Comparison of ENCODE assay signal across 27 cellular contexts in genomic region chr18:48440924-48441323, GRCh38. TPM values are rescaled to one million over a fixed set of nuclear protein-coding genes. Genes with fewer than 3 reads are reported as not detected.
A peak's percentile ranks its signal among the peaks of the same experiment; 100 is the strongest.
DNase-seq lines count a peak whose midpoint lies in the region; ATAC-seq and TF ChIP-seq lines count a peak whose summit lies in the region.
"Had no signal": no experiment of that assay in that cellular context is flagged by ENCODE, and none has a peak within 500 bp of the region (broad histone marks: within the 10 kb centered on the region; RNA-seq: fewer than 3 reads in every experiment).

No MANE protein-coding gene starts in this region.

- H3K27ac ChIP-seq in ACC112 (ENCODE audit: low read depth, low read length) (no peak overlapping the region), esophagus muscularis mucosa (replicated peaks in 1 of 4) (peak overlapping the region; percentile 50 to 71 (median 57)), subcutaneous abdominal adipose tissue (ENCODE audit: low read depth, low read length) (peak overlapping the region; percentile 83)

- TF ChIP-seq POLR2A in esophagus muscularis mucosa (IDR thresholded peaks at IDR 0.05; ENCODE audit: low read depth) = no peak

- 78% methylated on average over 9 of the region's 9 CpGs for WGBS in esophagus muscularis mucosa

- H3K27me3 ChIP-seq in ACC112 (ENCODE audit: insufficient read depth, low read length) (peaks cover 72% of the 10 kb centered on the region), esophagus muscularis mucosa (no peaks in the 10 kb centered on the region), subcutaneous abdominal adipose tissue (ENCODE audit: control insufficient read depth in 5 of 5, insufficient read depth in 4 of 5, low read length in 5 of 5) (no peaks in the 10 kb centered on the region), H7 (ENCODE audit: control insufficient read depth, insufficient read depth, low read length) (no peaks in the 10 kb centered on the region)

- no peaks in the 10 kb centered on the region for H3K9me3 ChIP-seq in esophagus muscularis mucosa
- no peaks in the 10 kb centered on the region for H3K9me3 ChIP-seq in subcutaneous abdominal adipose tissue (ENCODE audit: control insufficient read depth in 5 of 5, low read length in 5 of 5)
- H3K9me3 ChIP-seq: mucosa of descending colon had no signal

- ATAC-seq in GM21367 (IDR thresholded peaks at IDR 0.05; ENCODE audit: unreplicated experiment) = no peak
- ATAC-seq: activated T-helper 17 cell treated with anti-CD3 and anti-CD28 coated beads, Interleukin-2, amount 50 U/mL, for 72 hours; GM12878; HCT116; mucosa of descending colon; stimulated activated naive CD8-positive, alpha-beta T cell treated with anti-CD3 and anti-CD28 coated beads, Interleukin-15, amount 100 ng/mL, for 72 hours had no signal

- no peaks in the 10 kb centered on the region for H3K36me3 ChIP-seq in ACC112 (ENCODE audit: insufficient read depth, low read length)
- H3K36me3 ChIP-seq in esophagus muscularis mucosa = no peaks in the 10 kb centered on the region
- no peaks in the 10 kb centered on the region for H3K36me3 ChIP-seq in subcutaneous abdominal adipose tissue (ENCODE audit: control insufficient read depth in 5 of 5, insufficient read depth in 5 of 5, low read length in 5 of 5)
- H3K36me3 ChIP-seq in H7 (replicated peaks; ENCODE audit: control insufficient read depth, insufficient read depth, low read length) = no peaks in the 10 kb centered on the region

- no peak overlapping the region for H2AFZ ChIP-seq in ACC112 (ENCODE audit: low read length, unreplicated experiment)

- H3K9me3 Mint-ChIP-seq in nephron = no peaks in the 10 kb centered on the region
- H3K9me3 Mint-ChIP-seq: activated naive CD4-positive, alpha-beta T cell treated with anti-CD3 and anti-CD28 coated beads, Interleukin-2, amount 50 U/mL, for 24 hours; activated T-helper 17 cell treated with anti-CD3 and anti-CD28 coated beads, Interleukin-2, amount 50 U/mL, for 72 hours; CD4-positive, alpha-beta memory T cell; central memory CD8-positive, alpha-beta T cell; neural crest cell; stimulated activated naive CD8-positive, alpha-beta T cell treated with anti-CD3 and anti-CD28 coated beads, Interleukin-15, amount 100 ng/mL, for 72 hours had no signal

- TF ChIP-seq EP300 in esophagus muscularis mucosa (IDR thresholded peaks at IDR 0.05) = no peak

- peaks cover 24% of the 10 kb centered on the region for H3K4me1 Mint-ChIP-seq in nephron
- H3K4me1 Mint-ChIP-seq: activated T-helper 17 cell treated with anti-CD3 and anti-CD28 coated beads, Interleukin-2, amount 50 U/mL, for 72 hours; central memory CD8-positive, alpha-beta T cell; stimulated activated naive CD8-positive, alpha-beta T cell treated with anti-CD3 and anti-CD28 coated beads, Interleukin-15, amount 100 ng/mL, for 72 hours had no signal

- H3K4me3 Mint-ChIP-seq in nephron = no peak overlapping the region
- H3K4me3 Mint-ChIP-seq: activated naive CD4-positive, alpha-beta T cell treated with anti-CD3 and anti-CD28 coated beads, Interleukin-2, amount 50 U/mL, for 24 hours; activated T-helper 17 cell treated with anti-CD3 and anti-CD28 coated beads, Interleukin-2, amount 50 U/mL, for 72 hours; CD4-positive, alpha-beta memory T cell; central memory CD8-positive, alpha-beta T cell; neural crest cell; stimulated activated naive CD8-positive, alpha-beta T cell treated with anti-CD3 and anti-CD28 coated beads, Interleukin-15, amount 100 ng/mL, for 72 hours had no signal

- H3K4me1 ChIP-seq in ACC112 (ENCODE audit: control insufficient read depth, insufficient read depth, low read length, unreplicated experiment) (peaks cover 7% of the 10 kb centered on the region), esophagus muscularis mucosa (peaks cover 5 to 29% (median 19%) of the 10 kb centered on the region in 4 donors), subcutaneous abdominal adipose tissue (ENCODE audit: control insufficient read depth in 5 of 5, insufficient read depth in 5 of 5, low read length in 5 of 5) (peaks cover 4 to 37% (median 29%) of the 10 kb centered on the region in 5 donors)

- H3K9ac ChIP-seq in subcutaneous abdominal adipose tissue (ENCODE audit: low read length in 5 of 5) = peak overlapping the region in 1 of 5 donors; percentile 50

- TF ChIP-seq CTCF in esophagus muscularis mucosa (IDR thresholded peaks at IDR 0.05) (no peak), nephron (IDR thresholded peaks at IDR 0.05; ENCODE audit: unreplicated experiment in 3 of 3) (no peak)

- intact Hi-C loops in esophagus muscularis mucosa (cut with DNase I) = loop anchor here (10.0 kb wide), 2 partner anchors 96 to 666 kb away; no protein-coding TSS in a partner anchor

- peak overlapping the region in 2 of 3 experiments; percentile 46 to 60 for H3K27ac Mint-ChIP-seq in nephron
- H3K27ac Mint-ChIP-seq: activated naive CD4-positive, alpha-beta T cell treated with anti-CD3 and anti-CD28 coated beads, Interleukin-2, amount 50 U/mL, for 24 hours; activated T-helper 17 cell treated with anti-CD3 and anti-CD28 coated beads, Interleukin-2, amount 50 U/mL, for 72 hours; CD4-positive, alpha-beta memory T cell; stimulated activated naive CD8-positive, alpha-beta T cell treated with anti-CD3 and anti-CD28 coated beads, Interleukin-15, amount 100 ng/mL, for 72 hours had no signal

- H3K36me3 Mint-ChIP-seq in nephron (ENCODE audit: low read depth) = no peaks in the 10 kb centered on the region
- H3K36me3 Mint-ChIP-seq: activated naive CD4-positive, alpha-beta T cell treated with anti-CD3 and anti-CD28 coated beads, Interleukin-2, amount 50 U/mL, for 24 hours; CD4-positive, alpha-beta memory T cell had no signal

- H3K79me2 ChIP-seq in ACC112 (ENCODE audit: control insufficient read depth, insufficient read depth, low read length, unreplicated experiment) = no peaks in the 10 kb centered on the region

- DNase-seq in esophagus muscularis mucosa (ENCODE audit: extremely low spot score) (no peak), H7 (no peak)
- DNase-seq in activated T-cell treated with anti-CD3 and anti-CD28 coated beads, Interleukin-2, amount 50 U/mL, for 1 hour = no peak
- no peak for DNase-seq in activated effector memory CD4-positive, alpha-beta T cell treated with Interleukin-2 at 50 U/mL for 16 hours
- DNase-seq: activated CD4-positive, alpha-beta T cell treated with anti-CD3 and anti-CD28 coated beads, Interleukin-2, amount 50 U/mL, for 48 hours; activated CD4-positive, CD25-positive, alpha-beta regulatory T cell; activated CD8-positive, alpha-beta memory T cell treated with anti-CD3 and anti-CD28 coated beads, Interleukin-2, amount 50 U/mL, for 4 hours; CD4-positive, alpha-beta memory T cell; EL; glutamatergic neuron; KG1; mucosa of descending colon; NCI-H2081 treated with DMSO at 0.1 percent for 48 hours; NCI-H748 treated with DMSO at 0.1 percent for 48 hours; stimulated activated naive CD8-positive, alpha-beta T cell treated with anti-CD3 and anti-CD28 coated beads, Interleukin-15, amount 100 ng/mL, for 72 hours; T-helper 1 cell had no signal

- peak overlapping the region; percentile 45; the same call in 1 of the 2 replicates for H3K4me3 ChIP-seq in ACC112 (ENCODE audit: low read depth, low read length)
- peak overlapping the region; percentile 25 to 39 (median 34) for H3K4me3 ChIP-seq in esophagus muscularis mucosa
- peak overlapping the region in 3 of 5 donors; percentile 4 to 40 (median 40) for H3K4me3 ChIP-seq in subcutaneous abdominal adipose tissue (ENCODE audit: low read depth in 1 of 5, low read length in 5 of 5)
- no peak overlapping the region for H3K4me3 ChIP-seq in H7 (ENCODE audit: insufficient read depth, low read depth, low read length)
- H3K4me3 ChIP-seq: GM12878, mucosa of descending colon had no signal

- peaks cover 32% of the 10 kb centered on the region for H3K27me3 Mint-ChIP-seq in nephron (ENCODE audit: low read depth)

RNA-seq across cellular contexts. Expression of gene ZBTB7C, which starts 31.7 kb away (rescaled TPM):
- total RNA-seq in esophagus muscularis mucosa = 10 to 100 TPM in 2 of 4 donors, 1 to 10 TPM in 2; 6.3 to 13.2 (median 9.1) TPM
- 0.15 and 0.38 TPM in 2 replicates for total RNA-seq in H7 (2014; rRNA removed; shearing (Covaris generic))
- total RNA-seq: CD4-positive, alpha-beta memory T cell; SK-MEL-5 had no signal
